32 cellular contexts compared by ENCODE assay signal in the genomic region with DNA sequence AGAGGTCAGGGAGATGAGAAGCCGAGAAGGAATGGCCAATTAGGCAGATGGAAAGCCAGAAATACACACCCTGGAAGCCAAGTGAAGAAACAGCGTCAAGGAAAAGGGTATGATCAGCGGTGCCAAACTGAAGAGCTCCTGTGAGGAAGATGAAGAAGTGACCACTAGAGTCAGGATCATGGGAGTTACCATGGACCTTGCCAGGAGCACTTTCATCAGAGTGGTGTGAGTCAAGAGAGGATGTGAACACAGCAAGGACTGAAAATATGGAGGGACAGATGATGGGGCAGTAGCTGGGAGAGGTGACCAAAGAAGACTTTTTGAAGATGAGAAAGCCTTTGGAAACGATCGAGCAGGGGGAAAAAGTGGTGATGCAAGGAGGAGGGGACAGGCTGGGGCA. TPM values are rescaled to one million over a fixed set of nuclear protein-coding genes. Genes with fewer than 3 reads are reported as not detected.
"Had no signal": no experiment of that assay in that cellular context is flagged by ENCODE, and none has a peak within 500 bp of the region (broad histone marks: within the 10 kb centered on the region; RNA-seq: fewer than 3 reads in every experiment).

No MANE protein-coding gene starts in this region.

- H3K9me3 Mint-ChIP-seq: activated naive CD4-positive, alpha-beta T cell treated with anti-CD3 and anti-CD28 coated beads, Interleukin-2, amount 50 U/mL, for 72 hours; activated T-cell treated with anti-CD3 and anti-CD28 coated beads, Interleukin-2, amount 50 U/mL, for 72 hours; dendritic cell treated with granulocyte-macrophage colony-stimulating factor and Interleukin-4, amounts not matched to agents 40 ng/mL and 50 ng/mL, for 4 days; mesothelial cell of epicardium; naive B cell; nephron progenitor cell; stimulated activated memory B cell treated with anti-CD40 and anti-IgM and Interleukin-4, amounts not matched to agents 10 μg/mL and 1 μg/mL and 100 μg/mL, for 72 hours; stimulated activated naive CD8-positive, alpha-beta T cell treated with anti-CD3 and anti-CD28 coated beads, Interleukin-15, amount 100 ng/mL, for 72 hours had no signal

- H3K36me3 Mint-ChIP-seq: mesothelial cell of epicardium had no signal

- H3K9me3 ChIP-seq: breast epithelium, ovary, thyroid gland, upper lobe of right lung had no signal

- DNase-seq: activated CD4-positive, alpha-beta T cell treated with anti-CD3 and anti-CD28 coated beads for 4 hours; activated CD4-positive, alpha-beta T cell treated with anti-CD3 and anti-CD28 coated beads, Interleukin-2, amount 50 U/mL, for 4 hours; activated naive CD4-positive, alpha-beta T cell; activated T-cell treated with anti-CD3 and anti-CD28 coated beads, Interleukin-2, amount 50 U/mL, for 72 hours; central memory CD4-positive, alpha-beta T cell; effector CD8-positive, alpha-beta T cell; hippocampal formation; kidney; left colon; mammary epithelial cell; naive B cell; nephron progenitor cell; ovary; retina; stimulated activated CD4-positive, alpha-beta T cell treated with anti-CD3 and anti-CD28 coated beads, Interleukin-1b, Interleukin-23, amount 100 ng/mL, for 48 hours; stimulated activated CD4-positive, alpha-beta T cell treated with anti-CD3 and anti-CD28 coated beads, Interleukin-4, amount 100 ng/mL, for 4 hours; stimulated activated CD8-positive, alpha-beta memory T cell treated with anti-CD3 and anti-CD28 coated beads, Interleukin-4, amount 100 ng/mL, for 48 hours; stimulated activated naive CD8-positive, alpha-beta T cell treated with anti-CD3 and anti-CD28 coated beads, Interleukin-15, amount 100 ng/mL, for 72 hours; substantia nigra; T-helper 9 cell; thyroid gland; upper lobe of right lung had no signal

- H3K4me2 ChIP-seq: smooth muscle cell had no signal

- H3K4me1 Mint-ChIP-seq: mesothelial cell of epicardium, nephron progenitor cell had no signal

- H3K4me3 ChIP-seq: breast epithelium, ovary, smooth muscle cell, thyroid gland, upper lobe of right lung had no signal

- H3K27me3 Mint-ChIP-seq: dendritic cell treated with granulocyte-macrophage colony-stimulating factor and Interleukin-4, amounts not matched to agents 40 ng/mL and 50 ng/mL, for 4 days; naive B cell; progenitor cell of endocrine pancreas; stimulated activated memory B cell treated with anti-CD40 and anti-IgM and Interleukin-4, amounts not matched to agents 10 μg/mL and 1 μg/mL and 100 μg/mL, for 72 hours; stimulated activated naive CD8-positive, alpha-beta T cell treated with anti-CD3 and anti-CD28 coated beads, Interleukin-15, amount 100 ng/mL, for 72 hours had no signal

- H3K27me3 ChIP-seq: breast epithelium, ovary, thyroid gland, upper lobe of right lung had no signal

- H3K27ac Mint-ChIP-seq: activated naive CD4-positive, alpha-beta T cell treated with anti-CD3 and anti-CD28 coated beads, Interleukin-2, amount 50 U/mL, for 72 hours; activated T-cell treated with anti-CD3 and anti-CD28 coated beads, Interleukin-2, amount 50 U/mL, for 72 hours; dendritic cell treated with granulocyte-macrophage colony-stimulating factor and Interleukin-4, amounts not matched to agents 40 ng/mL and 50 ng/mL, for 4 days; mesothelial cell of epicardium; naive B cell; nephron progenitor cell; progenitor cell of endocrine pancreas; stimulated activated memory B cell treated with anti-CD40 and anti-IgM and Interleukin-4, amounts not matched to agents 10 μg/mL and 1 μg/mL and 100 μg/mL, for 72 hours; stimulated activated naive CD8-positive, alpha-beta T cell treated with anti-CD3 and anti-CD28 coated beads, Interleukin-15, amount 100 ng/mL, for 72 hours had no signal

- H3K27ac ChIP-seq: breast epithelium, ovary, VCaP had no signal

- H3K36me3 ChIP-seq: breast epithelium, ovary, thyroid gland had no signal

- H3K4me3 Mint-ChIP-seq: dendritic cell treated with granulocyte-macrophage colony-stimulating factor and Interleukin-4, amounts not matched to agents 40 ng/mL and 50 ng/mL, for 4 days; mesothelial cell of epicardium; nephron progenitor cell; stimulated activated memory B cell treated with anti-CD40 and anti-IgM and Interleukin-4, amounts not matched to agents 10 μg/mL and 1 μg/mL and 100 μg/mL, for 72 hours had no signal

RNA-seq across cellular contexts. Expression of a gene that starts 50.4 kb away (rescaled TPM):
- total RNA-seq: epithelial cell of proximal tubule; mammary epithelial cell; smooth muscle cell; T-helper 1 cell treated with Interleukin-12 subunit alpha and Interleukin-12 subunit beta and Interleukin-4 antibody, amounts not matched to agents 30 ng/mL and 1 ng/mL, for 36 hours had no signal
- polyA plus RNA-seq: smooth muscle cell had no signal
